19 cellular contexts compared by ENCODE assay signal in genomic region chr18:66722671-66723070, GRCh38.
"Had no signal": no experiment of that assay in that cellular context is flagged by ENCODE, and none has a peak within 500 bp of the region (broad histone marks: within the 10 kb centered on the region; RNA-seq: fewer than 3 reads in every experiment).

No MANE protein-coding gene starts in this region.

- ATAC-seq: heart left ventricle; left colon; psoas muscle; right lobe of liver; stimulated activated effector memory CD8-positive, alpha-beta T cell treated with anti-CD3 and anti-CD28 coated beads, Interleukin-12 subunit alpha, Interleukin-12 subunit beta, amount 100 ng/mL, for 72 hours; stimulated activated naive CD8-positive, alpha-beta T cell treated with anti-CD3 and anti-CD28 coated beads, Interleukin-15, Interleukin-2, amounts not matched to agents 100 U/mL and 50 U/mL, for 24 hours; upper lobe of right lung had no signal

- H3K4me3 ChIP-seq: heart left ventricle, psoas muscle, right lobe of liver, suprapubic skin, tibial artery, upper lobe of right lung had no signal

- H3K9me3 ChIP-seq: psoas muscle, right lobe of liver, suprapubic skin, tibial artery, upper lobe of right lung had no signal

- DNase-seq: dermis blood vessel endothelial cell; effector CD4-positive, alpha-beta T cell; endodermal cell; erythroblast; heart left ventricle; hippocampal formation; left colon; mesendoderm; naive B cell; psoas muscle; retina; right lobe of liver; stimulated activated CD4-positive, alpha-beta T cell treated with anti-CD3 and anti-CD28 coated beads, Interleukin-4, amount 100 ng/mL, for 1 hour; stimulated activated CD8-positive, alpha-beta memory T cell treated with anti-CD3 and anti-CD28 coated beads, Interleukin-4, amount 100 ng/mL, for 48 hours; stimulated activated naive CD8-positive, alpha-beta T cell treated with anti-CD3 and anti-CD28 coated beads, Interleukin-15, Interleukin-2, amounts not matched to agents 100 U/mL and 50 U/mL, for 24 hours; tibial artery; upper lobe of right lung had no signal

- H3K4me1 ChIP-seq: psoas muscle, suprapubic skin, tibial artery, upper lobe of right lung had no signal

- H3K27me3 ChIP-seq: heart left ventricle, right lobe of liver, suprapubic skin, tibial artery, upper lobe of right lung had no signal

- H3K36me3 ChIP-seq: heart left ventricle, right lobe of liver, suprapubic skin, tibial artery, upper lobe of right lung had no signal

- H3K27ac ChIP-seq: psoas muscle, right lobe of liver, suprapubic skin, tibial artery, upper lobe of right lung had no signal
